ENCODE assay signal across 11 cellular contexts in the genomic region with DNA sequence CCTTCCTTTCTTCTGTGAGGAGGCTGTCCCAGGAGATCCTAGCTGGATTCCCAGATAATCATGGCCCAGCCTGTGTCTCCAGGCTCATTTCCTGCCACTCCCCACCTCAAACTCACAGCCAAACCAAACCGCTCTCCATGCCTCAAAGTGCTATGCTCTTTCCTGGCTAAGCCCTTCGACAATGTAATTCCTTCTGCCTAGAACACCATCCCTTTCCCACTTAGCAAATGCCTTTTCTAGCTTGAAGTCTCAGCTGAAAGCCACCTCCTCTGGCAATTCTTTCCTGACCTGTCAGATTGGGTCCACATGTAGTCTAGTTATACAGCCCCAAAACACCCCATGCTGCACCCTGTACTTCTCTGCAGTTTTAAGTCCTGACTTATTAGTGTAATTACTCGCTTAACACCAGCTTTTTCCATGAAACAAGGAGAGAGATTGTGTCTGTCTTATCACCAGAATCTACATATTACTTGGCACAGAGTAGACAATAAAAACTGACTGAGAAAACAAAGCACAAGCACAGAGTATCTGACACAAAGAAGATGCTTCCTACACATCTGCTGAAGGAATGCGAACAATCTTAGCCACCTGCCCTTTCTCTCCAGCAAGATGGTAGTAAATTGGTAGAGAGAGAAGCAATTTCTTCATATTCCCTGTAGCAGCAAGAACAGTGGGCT. TPM values are rescaled to one million over a fixed set of nuclear protein-coding genes. Genes with fewer than 3 reads are reported as not detected.
DNase-seq lines count a peak whose midpoint lies in the region; FAIRE-seq and TF ChIP-seq lines count a peak whose summit lies in the region.
"Had no signal": no experiment of that assay in that cellular context is flagged by ENCODE, and none has a peak within 500 bp of the region (broad histone marks: within the 10 kb centered on the region; RNA-seq: fewer than 3 reads in every experiment).

No MANE protein-coding gene starts in this region.

- peaks cover 56 to 91% (median 75%) of the 10 kb centered on the region in 4 donors for H3K4me1 Mint-ChIP-seq in CD4-positive, alpha-beta memory T cell
- peaks cover 78% of the 10 kb centered on the region for H3K4me1 Mint-ChIP-seq in nephron progenitor cell

- no peak overlapping the region for H3K4me3 ChIP-seq in CD4-positive, alpha-beta memory T cell (ENCODE audit: low read length in 2 of 2)
- H3K4me3 ChIP-seq in SJCRH30 (no peak overlapping the region), fibroblast of pulmonary artery (replicated peaks; ENCODE audit: low read depth, low read length) (no peak overlapping the region), testis (no peak overlapping the region)
- H3K4me3 ChIP-seq: lung had no signal

- intact Hi-C loops in CD4-positive, alpha-beta memory T cell (cut with micrococcal nuclease) = no loop called here
- intact Hi-C loops in testis (cut with DNase I; ENCODE audit: low total_unique reads) = no loop called here

- no peak overlapping the region for H3K27ac ChIP-seq in CD4-positive, alpha-beta memory T cell (ENCODE audit: low read depth, low read length)
- H3K27ac ChIP-seq in SJCRH30 (peak overlapping the region; percentile 1), testis (no peak overlapping the region)

- CTCF ChIA-PET in CD4-positive, alpha-beta memory T cell (lab: Charles Lee; ENCODE audit: partially characterized antibody) = interaction anchor here (2.5 kb wide), 1 partner anchor 11 kb away, joined by 8 read pairs; no protein-coding TSS in a partner anchor

- peak overlapping the region in 3 of 8 donors; percentile 2 to 49 (median 18) for H3K4me3 Mint-ChIP-seq in CD4-positive, alpha-beta memory T cell
- H3K4me3 Mint-ChIP-seq in nephron progenitor cell = peak overlapping the region; percentile 73

- H3K4me1 ChIP-seq in CD4-positive, alpha-beta memory T cell (ENCODE audit: insufficient read depth, low read length) = peaks cover 67% of the 10 kb centered on the region
- H3K4me1 ChIP-seq in SJCRH30 (peaks cover 33% of the 10 kb centered on the region), testis (peaks cover 23% of the 10 kb centered on the region)

- no peak for DNase-seq in CD4-positive, alpha-beta memory T cell
- DNase-seq in SJCRH30 (peak in 1 of 2 experiments; percentile 48), fibroblast of pulmonary artery (ENCODE audit: low read depth) (peak; percentile 28), nephron progenitor cell (no peak), H54 (ENCODE audit: insufficient read length, low spot score) (no peak), testis (no peak), NCI-H82 treated with DMSO at 0.1 percent for 48 hours (lab: John Stamatoyannopoulos, UW; ENCODE audit: unreplicated experiment) (no peak), T-helper 1 cell (no peak)
- DNase-seq: DMS53, NCI-H510A treated with DMSO at 0.1 percent for 48 hours had no signal

- POLR2A ChIA-PET in CD4-positive, alpha-beta memory T cell (lab: Charles Lee; ENCODE audit: partially characterized antibody) = no interaction called here

- 76 to 84% methylated on average over 4 of the region's 4 CpGs for WGBS in testis, 2 donors

- H3K27me3 Mint-ChIP-seq in CD4-positive, alpha-beta memory T cell = no peaks in the 10 kb centered on the region
- peaks cover 3% of the 10 kb centered on the region for H3K27me3 Mint-ChIP-seq in nephron progenitor cell (ENCODE audit: low read depth, poor library complexity)

- peaks cover 15 to 34% of the 10 kb centered on the region in 2 donors for H3K36me3 Mint-ChIP-seq in CD4-positive, alpha-beta memory T cell
- peaks cover 3% of the 10 kb centered on the region for H3K36me3 Mint-ChIP-seq in nephron progenitor cell (ENCODE audit: low read depth)

- no peak for TF ChIP-seq POLR2A in H54 (IDR thresholded peaks at IDR 0.05; ENCODE audit: low read depth, low read length)
- TF ChIP-seq POLR2A in testis (IDR thresholded peaks at IDR 0.05) = no peak

- no peaks in the 10 kb centered on the region for H3K36me3 ChIP-seq in CD4-positive, alpha-beta memory T cell (ENCODE audit: insufficient read depth, low read length)
- H3K36me3 ChIP-seq in SJCRH30 (no peaks in the 10 kb centered on the region), testis (ENCODE audit: low read depth, missing control alignments) (no peaks in the 10 kb centered on the region)

- no peaks in the 10 kb centered on the region for H3K27me3 ChIP-seq in CD4-positive, alpha-beta memory T cell (ENCODE audit: insufficient read depth, low read length)
- H3K27me3 ChIP-seq in SJCRH30 = no peaks in the 10 kb centered on the region
- no peaks in the 10 kb centered on the region for H3K27me3 ChIP-seq in testis

- H3K27ac Mint-ChIP-seq in CD4-positive, alpha-beta memory T cell = peak overlapping the region in 6 of 7 donors; percentile 3 to 90 (median 22)
- peak overlapping the region; percentile 93 for H3K27ac Mint-ChIP-seq in nephron progenitor cell

- no peaks in the 10 kb centered on the region for H3K9me3 ChIP-seq in CD4-positive, alpha-beta memory T cell (ENCODE audit: control insufficient read depth in 1 of 2, low read length in 2 of 2)
- H3K9me3 ChIP-seq in SJCRH30 (replicated peaks) = no peaks in the 10 kb centered on the region
- H3K9me3 ChIP-seq in testis = no peaks in the 10 kb centered on the region

- no peaks in the 10 kb centered on the region for H3K9me3 Mint-ChIP-seq in CD4-positive, alpha-beta memory T cell
- no peaks in the 10 kb centered on the region for H3K9me3 Mint-ChIP-seq in nephron progenitor cell

- no peak for TF ChIP-seq CTCF in fibroblast of pulmonary artery (IDR thresholded peaks at IDR 0.05; ENCODE audit: low read length, missing control alignments)
- no peak for TF ChIP-seq CTCF in nephron progenitor cell (IDR thresholded peaks at IDR 0.05)
- TF ChIP-seq CTCF in testis (IDR thresholded peaks at IDR 0.05) = no peak

- FAIRE-seq in H54 (lab: Jason Lieb, UNC) = no peak

RNA-seq across cellular contexts. Expression of gene TRIM26, which starts 5.4 kb away (rescaled TPM):
- total RNA-seq in CD4-positive, alpha-beta memory T cell = 10 to 100 TPM; 60.0 to 60.7 TPM
- polyA plus RNA-seq in CD4-positive, alpha-beta memory T cell = 10 to 100 TPM; 17.3 to 51.0 TPM
- total RNA-seq in SJCRH30 (2014; rRNA removed; shearing (Covaris generic)) = 30.5 and 36.3 TPM in 2 replicates
- 10 to 100 TPM; 67.1 to 75.8 TPM for total RNA-seq in testis
- polyA plus RNA-seq in testis (ENCODE audit: insufficient read depth, low read depth, low replicate concordance) = 40.3 TPM

RNA-seq across cellular contexts. Expression of gene TRIM15, which starts 44.4 kb away (rescaled TPM):
- total RNA-seq in CD4-positive, alpha-beta memory T cell = not detected
- polyA plus RNA-seq in CD4-positive, alpha-beta memory T cell = not detected
- total RNA-seq in SJCRH30 (2014; rRNA removed; shearing (Covaris generic)) = 0.08 and 0.28 TPM in 2 replicates
- total RNA-seq in testis = under 1 TPM in 1 of 2 donors, not detected in 1; 0.25 TPM
- polyA plus RNA-seq in testis (ENCODE audit: insufficient read depth, low read depth, low replicate concordance) = 1.1 TPM
- total RNA-seq: lung had no signal

RNA-seq across cellular contexts. Expression of gene TRIM10, which starts 46.7 kb away (rescaled TPM):
- not detected for total RNA-seq in CD4-positive, alpha-beta memory T cell
- polyA plus RNA-seq in CD4-positive, alpha-beta memory T cell = not detected
- not detected in 2 replicates for total RNA-seq in SJCRH30 (2014; rRNA removed; shearing (Covaris generic))
- under 1 TPM in 1 of 2 donors, not detected in 1; 0.25 TPM for total RNA-seq in testis
- polyA plus RNA-seq in testis (ENCODE audit: insufficient read depth, low read depth, low replicate concordance) = 0.17 TPM
